Comparison of ENCODE assay signal across 26 cellular contexts in genomic region chr2:205670292-205670691, GRCh38.
"Had no signal": no experiment of that assay in that cellular context is flagged by ENCODE, and none has a peak within 500 bp of the region (broad histone marks: within the 10 kb centered on the region; RNA-seq: fewer than 3 reads in every experiment).

No MANE protein-coding gene starts in this region.

- DNase-seq: activated CD4-positive, alpha-beta T cell treated with anti-CD3 and anti-CD28 coated beads for 4 hours; activated CD4-positive, alpha-beta T cell treated with anti-CD3 and anti-CD28 coated beads, Interleukin-2, amount 50 U/mL, for 48 hours; activated CD4-positive, CD25-positive, alpha-beta regulatory T cell; activated CD8-positive, alpha-beta memory T cell treated with anti-CD3 and anti-CD28 coated beads, Interleukin-2, amount 50 U/mL, for 48 hours; activated naive CD4-positive, alpha-beta T cell; activated T-cell treated with anti-CD3 and anti-CD28 coated beads, Interleukin-2, amount 50 U/mL, for 4 hours; adrenal gland; brain microvascular endothelial cell; colonic mucosa; dorsolateral prefrontal cortex; gastrocnemius medialis; left colon; naive B cell; pancreas; psoas muscle; stimulated activated CD4-positive, alpha-beta T cell treated with anti-CD3 and anti-CD28 coated beads, Interleukin-1b, Interleukin-23, amount 100 ng/mL, for 48 hours; substantia nigra; T1000; thyroid gland had no signal

- H3K36me3 ChIP-seq: adrenal gland, ascending aorta, brain microvascular endothelial cell, colonic mucosa, gastrocnemius medialis, pancreas, right atrium auricular region, thyroid gland had no signal

- H3K27ac Mint-ChIP-seq: activated naive CD8-positive, alpha-beta T cell; activated T-helper 2 cell treated with anti-CD3 and anti-CD28 coated beads, Interferon-gamma antibody, Interleukin-2, Interleukin-4, amounts not matched to agents 10 μg/mL and 5 μg/mL and 100 μg/mL, durations not matched to agents 14 hours and 24 hours and 36 hours; naive B cell; stimulated activated naive CD8-positive, alpha-beta T cell treated with anti-CD3 and anti-CD28 coated beads, Interleukin-15, Interleukin-2, amounts not matched to agents 100 ng/mL and 50 ng/mL, for 24 hours had no signal

- FAIRE-seq: islet of Langerhans, pancreas had no signal

- H3K27me3 ChIP-seq: adrenal gland, ascending aorta, brain microvascular endothelial cell, colonic mucosa, gastrocnemius medialis, pancreas, right atrium auricular region, thyroid gland had no signal

- ATAC-seq: activated T-cell treated with anti-CD3 and anti-CD28 coated beads, Interleukin-2, amount 50 U/mL, for 4 hours; gastrocnemius medialis; left colon; pancreas; psoas muscle had no signal

- H3K9me3 ChIP-seq: adrenal gland, colonic mucosa, gastrocnemius medialis, pancreas, right atrium auricular region, thyroid gland had no signal

- H3K4me1 Mint-ChIP-seq: central memory CD8-positive, alpha-beta T cell; naive B cell had no signal

- H3K27me3 Mint-ChIP-seq: activated naive CD8-positive, alpha-beta T cell had no signal

- H3K27ac ChIP-seq: adrenal gland, ascending aorta, brain microvascular endothelial cell, colonic mucosa, dorsolateral prefrontal cortex, gastrocnemius medialis, pancreas, psoas muscle, right atrium auricular region, thyroid gland had no signal

- H3K4me1 ChIP-seq: adrenal gland, ascending aorta, colonic mucosa, gastrocnemius medialis, pancreas, psoas muscle, right atrium auricular region, thyroid gland had no signal

- H3K4me3 ChIP-seq: adrenal gland, ascending aorta, colonic mucosa, dorsolateral prefrontal cortex, gastrocnemius medialis, pancreas, psoas muscle, right atrium auricular region, thyroid gland had no signal

- H3K4me3 Mint-ChIP-seq: activated naive CD8-positive, alpha-beta T cell; activated T-cell treated with anti-CD3 and anti-CD28 coated beads, Interleukin-2, amount 50 U/mL, for 4 hours; central memory CD8-positive, alpha-beta T cell; naive B cell; stimulated activated naive CD8-positive, alpha-beta T cell treated with anti-CD3 and anti-CD28 coated beads, Interleukin-15, Interleukin-2, amounts not matched to agents 100 ng/mL and 50 ng/mL, for 24 hours had no signal

- H3K9me3 Mint-ChIP-seq: activated T-cell treated with anti-CD3 and anti-CD28 coated beads, Interleukin-2, amount 50 U/mL, for 4 hours; central memory CD8-positive, alpha-beta T cell; stimulated activated naive CD8-positive, alpha-beta T cell treated with anti-CD3 and anti-CD28 coated beads, Interleukin-15, Interleukin-2, amounts not matched to agents 100 ng/mL and 50 ng/mL, for 24 hours had no signal
